8 cellular contexts compared by ENCODE assay signal in genomic region chr2:240568678-240569522, GRCh38. TPM values are rescaled to one million over a fixed set of nuclear protein-coding genes. Genes with fewer than 3 reads are reported as not detected.
DNase-seq lines count a peak whose midpoint lies in the region; ATAC-seq and TF ChIP-seq lines count a peak whose summit lies in the region.

No MANE protein-coding gene starts in this region.

- H3K27ac ChIP-seq in KOPT-K1 (ENCODE audit: low read depth, low read length, poor library complexity, severe bottlenecking) (peak overlapping the region; percentile 59), WERI-Rb-1 (peak overlapping the region; percentile 72)

- H3K36me3 ChIP-seq in KOPT-K1 (ENCODE audit: insufficient read depth, low read length), result peaks cover 8% of the 10 kb centered on the region; the same call in 1 of the 2 replicates
- no peaks in the 10 kb centered on the region for H3K36me3 ChIP-seq in WERI-Rb-1

- no peaks in the 10 kb centered on the region for H3K27me3 ChIP-seq in WERI-Rb-1 (ENCODE audit: insufficient read depth, low read depth, severe bottlenecking)

- TF ChIP-seq CTCF in WERI-Rb-1 (IDR thresholded peaks at IDR 0.05; ENCODE audit: low read depth, low read length) (no peak), choroid plexus epithelial cell (conservative IDR thresholded peaks at IDR 0.05; ENCODE audit: low read depth, low read length) (no peak)

- H3K9me3 ChIP-seq in KOPT-K1 (ENCODE audit: insufficient read depth, low read length, poor library complexity, severe bottlenecking) (no peaks in the 10 kb centered on the region), WERI-Rb-1 (ENCODE audit: severe bottlenecking) (no peaks in the 10 kb centered on the region)

- intact Hi-C loops in left colon (cut with DNase I, micrococcal nuclease), result no loop called here

- H3K4me3 ChIP-seq in WERI-Rb-1 (ENCODE audit: low read depth, low read length), result peak overlapping the region; percentile 53
- peak overlapping the region; percentile 64 for H3K4me3 ChIP-seq in choroid plexus epithelial cell (ENCODE audit: low read depth, low read length)

- DNase-seq in D341Med (ENCODE audit: low spot score) (peak; percentile 88), WERI-Rb-1 (peak; percentile 35), choroid plexus epithelial cell (ENCODE audit: low read depth) (peak; percentile 70), left colon (peak; percentile 52 to 77), COLO829 (ENCODE audit: low spot score) (no peak)
- peak; percentile 30 for DNase-seq in stimulated activated CD4-positive, alpha-beta T cell treated with anti-CD3 and anti-CD28 coated beads, Interleukin-4, amount 100 ng/mL, for 24 hours

- peak; percentile 20 for ATAC-seq in GM19463 (IDR thresholded peaks at IDR 0.05; ENCODE audit: unreplicated experiment)
- peak; percentile 16 for ATAC-seq in left colon

RNA-seq across cellular contexts. Expression of gene RNPEPL1, which starts 0.6 kb away (rescaled TPM):
- total RNA-seq in left colon, result 100 to 1,000 TPM in 1 of 2 donors, 10 to 100 TPM in 1; 91.4 to 107 TPM

RNA-seq across cellular contexts. Expression of gene DUSP28, which starts 8.7 kb away (rescaled TPM):
- 1 to 10 TPM; 4.1 to 6.0 TPM for total RNA-seq in left colon

RNA-seq across cellular contexts. Expression of gene ANKMY1, which starts 11.1 kb away (rescaled TPM):
- total RNA-seq in left colon, result 10 to 100 TPM; 18.5 to 19.9 TPM

RNA-seq across cellular contexts. Expression of gene CAPN10, which starts 17.6 kb away (rescaled TPM):
- 10 to 100 TPM; 33.6 to 36.1 TPM for total RNA-seq in left colon

RNA-seq across cellular contexts. Expression of gene GPR35, which starts 56.4 kb away (rescaled TPM):
- 10 to 100 TPM; 67.5 to 84.3 TPM for total RNA-seq in left colon
